In the genomic region with DNA sequence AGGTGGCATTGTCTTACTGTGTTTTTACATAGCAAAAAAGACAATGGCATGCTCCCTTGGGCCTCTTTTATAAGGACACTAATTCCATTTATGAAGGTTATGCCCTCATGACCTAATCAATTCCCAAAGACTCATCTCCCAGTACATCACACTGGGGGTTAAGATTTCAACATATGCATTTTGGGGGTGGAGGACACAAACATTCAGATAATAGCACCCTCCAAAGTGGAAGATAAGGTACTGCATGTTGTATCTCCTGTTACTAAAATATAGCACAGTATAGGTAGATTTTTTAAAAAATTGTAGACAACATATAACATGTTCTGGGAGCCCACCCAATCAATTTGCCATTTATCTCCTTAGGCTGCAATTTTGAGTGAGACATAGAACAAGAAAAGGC, we compare ENCODE assay signal across 8 cellular contexts.
"Had no signal": no experiment of that assay in that cellular context is flagged by ENCODE, and none has a peak within 500 bp of the region (broad histone marks: within the 10 kb centered on the region; RNA-seq: fewer than 3 reads in every experiment).

No MANE protein-coding gene starts in this region.

- H2AFZ ChIP-seq: GM23248 had no signal

- ATAC-seq: HCT116, HepG2 had no signal

- H3K9me3 ChIP-seq: HAP-1 had no signal

- H3K4me1 ChIP-seq: HAP-1 had no signal

- H3K36me3 ChIP-seq: HAP-1 had no signal

- H3K36me3 Mint-ChIP-seq: IgD-negative memory B cell had no signal

- FAIRE-seq: HepG2 had no signal

- H3K4me3 ChIP-seq: GM23248, HAP-1 had no signal

- H3K9ac ChIP-seq: GM23248 had no signal

- DNase-seq: GM23248, H7, HFFc6 had no signal

- H3K4me1 Mint-ChIP-seq: IgD-negative memory B cell had no signal

- H3K27me3 Mint-ChIP-seq: IgD-negative memory B cell had no signal

- H3K4me3 Mint-ChIP-seq: HFFc6, IgD-negative memory B cell had no signal

- H3K27ac ChIP-seq: GM23248, HL-60 had no signal
